Comparison of ENCODE assay signal across 24 cellular contexts in the genomic region with DNA sequence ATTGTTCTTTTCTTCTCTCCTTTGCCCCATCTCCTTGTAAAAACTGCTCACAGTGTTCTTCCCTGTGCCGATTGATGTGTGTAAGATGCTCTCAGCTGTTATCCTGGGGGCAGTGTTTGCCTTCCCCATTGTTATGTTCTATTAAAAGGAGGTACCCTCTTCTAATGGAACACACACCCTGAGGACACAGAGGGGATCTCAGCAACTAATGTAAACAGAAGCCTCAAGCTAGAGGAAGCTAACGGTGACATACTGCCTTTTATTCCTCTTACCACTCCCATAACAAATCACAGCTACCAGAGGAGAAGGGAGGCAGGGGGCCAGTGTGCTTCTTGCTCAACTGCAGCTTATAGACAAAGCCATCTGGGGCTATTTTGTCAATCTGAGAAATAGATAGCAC. TPM values are rescaled to one million over a fixed set of nuclear protein-coding genes. Genes with fewer than 3 reads are reported as not detected.
A peak's percentile ranks its signal among the peaks of the same experiment; 100 is the strongest.
DNase-seq lines count a peak whose midpoint lies in the region.
"Had no signal": no experiment of that assay in that cellular context is flagged by ENCODE, and none has a peak within 500 bp of the region (broad histone marks: within the 10 kb centered on the region; RNA-seq: fewer than 3 reads in every experiment).

No MANE protein-coding gene starts in this region.

- peak; percentile 47 for DNase-seq in NCI-H82 (lab: John Stamatoyannopoulos, UW)
- DNase-seq in NCI-H82 treated with DMSO at 0.1 percent for 48 hours (lab: John Stamatoyannopoulos, UW; ENCODE audit: unreplicated experiment), result no peak
- peak; percentile 43 for DNase-seq in NCI-H345 (lab: John Stamatoyannopoulos, UW)
- no peak for DNase-seq in epithelial cell of prostate (ENCODE audit: low read depth, low spot score)
- no peak for DNase-seq in iPS-NIHi7 (ENCODE audit: extremely low spot score)
- no peak for DNase-seq in DMS114 treated with DMSO at 0.1 percent for 48 hours (lab: John Stamatoyannopoulos, UW; ENCODE audit: unreplicated experiment)
- DNase-seq in Kasumi-1 (lab: John Stamatoyannopoulos, UW), result no peak
- DNase-seq: activated CD4-positive, alpha-beta T cell treated with anti-CD3 and anti-CD28 coated beads, Interleukin-2, amount 10 ng/mL, durations not matched to agents 7 days and 5 days; activated naive CD4-positive, alpha-beta T cell; dermis blood vessel endothelial cell; DMS153; heart left ventricle; Karpas-422; kidney; natural killer cell; NCI-H1436 treated with DMSO at 0.1 percent for 48 hours; NK-92 treated with Interleukin-12 subunit alpha and Interleukin-12 subunit beta, amount 100 ng/mL, for 24 hours; RPMI8226; stimulated activated naive CD8-positive, alpha-beta T cell treated with anti-CD3 and anti-CD28 coated beads, Interleukin-15, Interleukin-2, amounts not matched to agents 100 U/mL and 50 U/mL, for 24 hours; trophoblast cell had no signal

- H3K27ac ChIP-seq in epithelial cell of prostate, result peak overlapping the region; percentile 79
- H3K27ac ChIP-seq in temporal lobe (ENCODE audit: low read depth, low read length), result peak overlapping the region; percentile 59
- H3K27ac ChIP-seq: BLaER1 treated with 17β-estradiol and CSF1 and Interleukin-3, amounts not matched to agents 10 nM and 100 nM; heart left ventricle had no signal

RNA-seq across cellular contexts. Expression of a gene that starts 2.2 kb away (rescaled TPM):
- total RNA-seq in temporal lobe, result 105 TPM
- total RNA-seq: H4, natural killer cell had no signal

RNA-seq across cellular contexts. Expression of a gene that starts 22.1 kb away (rescaled TPM):
- total RNA-seq in temporal lobe, result 48.9 TPM

RNA-seq across cellular contexts. Expression of a gene that starts 33.6 kb away (rescaled TPM):
- total RNA-seq in temporal lobe, result not detected
- total RNA-seq: activated CD4-positive, alpha-beta T cell treated with anti-CD3 and anti-CD28 coated beads, Interleukin-2, amount 10 ng/mL, durations not matched to agents 7 days and 5 days; dermis blood vessel endothelial cell; fibroblast of lung; heart left ventricle; kidney; natural killer cell had no signal

Comparison
In these comparisons a context has a peak if more than half of its experiments do, and no peak if none do; other contexts are left out.
1. DNase-seq: peak in NCI-H82 (single experiment) and NCI-H345 (single experiment); none in NCI-H82 treated with DMSO at 0.1 percent for 48 hours (single experiment), epithelial cell of prostate (single experiment), iPS-NIHi7 (single experiment), DMS114 treated with DMSO at 0.1 percent for 48 hours (single experiment) and Kasumi-1 (0 of 2).